ENCODE assay signal across 10 cellular contexts in genomic region chr2:237540823-237541222, GRCh38. TPM values are rescaled to one million over a fixed set of nuclear protein-coding genes. Genes with fewer than 3 reads are reported as not detected.
DNase-seq lines count a peak whose midpoint lies in the region; ATAC-seq and TF ChIP-seq lines count a peak whose summit lies in the region.
"Had no signal": no experiment of that assay in that cellular context is flagged by ENCODE, and none has a peak within 500 bp of the region (broad histone marks: within the 10 kb centered on the region; RNA-seq: fewer than 3 reads in every experiment).

No MANE protein-coding gene starts in this region.

- no peak overlapping the region for H3K4me2 ChIP-seq in H9 (ENCODE audit: insufficient read depth, insufficient read length, low read length)

- no peaks in the 10 kb centered on the region for H3K9me3 ChIP-seq in H9 (ENCODE audit: control insufficient read depth, low read depth, low read length)

- no peak overlapping the region for H2BK12ac ChIP-seq in H9 (ENCODE audit: insufficient read length, low read depth, low read length)

- H3K4me3 Mint-ChIP-seq in H9 (no peak overlapping the region), type B pancreatic cell (no peak overlapping the region)

- no peak overlapping the region for H3K18ac ChIP-seq in H9 (ENCODE audit: insufficient read length, low read depth, low read length)

- peaks cover 0 to 3% of the 10 kb centered on the region in 2 experiments; a peak in 2 of 5 replicates for H3K9me3 Mint-ChIP-seq in H9
- no peaks in the 10 kb centered on the region for H3K9me3 Mint-ChIP-seq in type B pancreatic cell

- no peaks in the 10 kb centered on the region; the same call in 1 of the 2 replicates for H3K4me1 ChIP-seq in H9 (ENCODE audit: insufficient read depth, low read length)

- no peak overlapping the region; a peak in 1 of 7 replicates for H3K27ac Mint-ChIP-seq in H9
- no peak overlapping the region for H3K27ac Mint-ChIP-seq in type B pancreatic cell

- ATAC-seq in GM18511 (IDR thresholded peaks at IDR 0.05; ENCODE audit: unreplicated experiment) (peak; percentile 75), sciatic nerve (peak; percentile 91), GM21619 (IDR thresholded peaks at IDR 0.05; ENCODE audit: unreplicated experiment) (no peak)

- H4K8ac ChIP-seq in H9 (replicated peaks; ENCODE audit: insufficient read length, low read depth, low read length): no peak overlapping the region

- H4K20me1 ChIP-seq in H9 (ENCODE audit: control insufficient read depth, insufficient read depth, insufficient read length): no peaks in the 10 kb centered on the region

- H3K36me3 Mint-ChIP-seq in H9 (ENCODE audit: insufficient read depth in 1 of 3, low read depth in 3 of 3) (no peaks in the 10 kb centered on the region; a peak in 1 of 7 replicates), type B pancreatic cell (peaks cover 3% of the 10 kb centered on the region)

- H2BK15ac ChIP-seq in H9 (ENCODE audit: low read depth, low read length): no peak overlapping the region

- H3K27ac ChIP-seq in H9 (ENCODE audit: insufficient read length, low read depth, low read length): no peak overlapping the region
- H3K27ac ChIP-seq: SK-N-MC had no signal

- H3K27me3 Mint-ChIP-seq in H9 (ENCODE audit: low read depth): no peaks in the 10 kb centered on the region; the same call in none of the 2 replicates
- H3K27me3 Mint-ChIP-seq in type B pancreatic cell: no peaks in the 10 kb centered on the region

- H4K5ac ChIP-seq in H9 (ENCODE audit: insufficient read length, low read depth, low read length): no peak overlapping the region

- H3K23ac ChIP-seq in H9 (ENCODE audit: insufficient read length, low read depth, low read length): no peak overlapping the region

- H4K91ac ChIP-seq in H9 (ENCODE audit: insufficient read length, low read depth, low read length): no peak overlapping the region

- H3K23me2 ChIP-seq in H9 (ENCODE audit: insufficient read length, low read depth, low read length, poor library complexity, severe bottlenecking): no peaks in the 10 kb centered on the region

- H2BK20ac ChIP-seq in H9 (ENCODE audit: low read depth, low read length, poor library complexity, severe bottlenecking): no peak overlapping the region

- no peaks in the 10 kb centered on the region for H3K79me2 ChIP-seq in H9 (ENCODE audit: insufficient read depth, low read length)

- no peak overlapping the region for H3K9ac ChIP-seq in H9 (ENCODE audit: extremely low read depth, insufficient read length, low read length)

- no peaks in the 10 kb centered on the region for H3K27me3 ChIP-seq in H9 (ENCODE audit: insufficient read depth, low read length)

- H3K56ac ChIP-seq in H9 (ENCODE audit: insufficient read length, low read depth, low read length): no peak overlapping the region

- H2AK5ac ChIP-seq in H9 (ENCODE audit: insufficient read length, low read length): no peak overlapping the region

- H3K79me1 ChIP-seq in H9 (ENCODE audit: insufficient read depth, low read depth, low read length, poor library complexity, severe bottlenecking): no peaks in the 10 kb centered on the region

- no peak overlapping the region; the same call in 1 of the 2 replicates for H3K14ac ChIP-seq in H9 (ENCODE audit: insufficient read depth, low read length)

- H3K4ac ChIP-seq in H9 (ENCODE audit: low read depth, low read length): no peak overlapping the region

- no peak for TF ChIP-seq CTCF in epithelial cell of esophagus (IDR thresholded peaks at IDR 0.05; ENCODE audit: insufficient read depth, low read depth, low read length, missing control alignments)
- no peak for TF ChIP-seq CTCF in H9 (conservative IDR thresholded peaks at IDR 0.05)
- no peak for TF ChIP-seq CTCF in type B pancreatic cell (conservative IDR thresholded peaks at IDR 0.05)

- H3K4me1 Mint-ChIP-seq in H9 (peaks cover 3 to 6% of the 10 kb centered on the region in 2 experiments; a peak in 1 of 4 replicates), type B pancreatic cell (ENCODE audit: unreplicated experiment) (peaks cover 9% of the 10 kb centered on the region)

- intact Hi-C loops in sciatic nerve (cut with DNase I): no loop called here

- no peak overlapping the region for H3T11ph ChIP-seq in H9 (ENCODE audit: low read length)

- no peak overlapping the region for H2BK120ac ChIP-seq in H9 (ENCODE audit: low read depth, low read length, poor library complexity, severe bottlenecking)

- no CpG with 5 or more reads among the region's 6 CpGs for WGBS in H9 (ENCODE audit: extremely low coverage, insufficient read length, low lambda C conversion rate)

- peak; percentile 22 for DNase-seq in NCI-H226
- DNase-seq in epithelial cell of esophagus (ENCODE audit: low read depth): peak; percentile 49
- peak; percentile 84 for DNase-seq in sciatic nerve (ENCODE audit: low spot score)
- DNase-seq in H9: no peak
- no peak for DNase-seq in activated CD8-positive, alpha-beta memory T cell treated with anti-CD3 and anti-CD28 coated beads, Interleukin-2, amount 50 U/mL, for 48 hours
- no peak for DNase-seq in type B pancreatic cell (ENCODE audit: extremely low spot score, unreplicated experiment)

- no peak overlapping the region for H3K4me3 ChIP-seq in epithelial cell of esophagus (ENCODE audit: low read length)
- H3K4me3 ChIP-seq: lung, SK-N-MC had no signal

- H2AFZ ChIP-seq in H9 (ENCODE audit: low read length): no peak overlapping the region

- H2BK5ac ChIP-seq in H9 (ENCODE audit: insufficient read length, low read length): no peak overlapping the region

RNA-seq across cellular contexts. Expression of gene PRLH, which starts 25.6 kb away (rescaled TPM):
- total RNA-seq in sciatic nerve (not detected), H9 (2021) (not detected in 2 replicates), type B pancreatic cell (ENCODE audit: low replicate concordance) (not detected in 2 replicates)
- total RNA-seq: lung had no signal

RNA-seq across cellular contexts. Expression of gene RAB17, which starts 49.7 kb away (rescaled TPM):
- total RNA-seq in sciatic nerve (1.1 TPM), H9 (2021) (25.9 and 31.9 TPM in 2 replicates), type B pancreatic cell (ENCODE audit: low replicate concordance) (18.4 and 21.6 TPM in 2 replicates)

RNA-seq across cellular contexts. Expression of gene MLPH, which starts 53.8 kb away (rescaled TPM):
- total RNA-seq in sciatic nerve (25.5 TPM), H9 (2021) (3.4 TPM in 2 replicates), type B pancreatic cell (ENCODE audit: low replicate concordance) (14.8 and 16.7 TPM in 2 replicates)

Comparison
In these comparisons a context has a peak if more than half of its experiments do, and no peak if none do; other contexts are left out.
1. DNase-seq: peak in NCI-H226 (single experiment), epithelial cell of esophagus (single experiment) and sciatic nerve (single experiment); none in H9 (single experiment), activated CD8-positive, alpha-beta memory T cell treated with anti-CD3 and anti-CD28 coated beads, Interleukin-2, amount 50 U/mL, for 48 hours (single experiment) and type B pancreatic cell (single experiment).